8 cellular contexts compared by ENCODE assay signal in the genomic region with DNA sequence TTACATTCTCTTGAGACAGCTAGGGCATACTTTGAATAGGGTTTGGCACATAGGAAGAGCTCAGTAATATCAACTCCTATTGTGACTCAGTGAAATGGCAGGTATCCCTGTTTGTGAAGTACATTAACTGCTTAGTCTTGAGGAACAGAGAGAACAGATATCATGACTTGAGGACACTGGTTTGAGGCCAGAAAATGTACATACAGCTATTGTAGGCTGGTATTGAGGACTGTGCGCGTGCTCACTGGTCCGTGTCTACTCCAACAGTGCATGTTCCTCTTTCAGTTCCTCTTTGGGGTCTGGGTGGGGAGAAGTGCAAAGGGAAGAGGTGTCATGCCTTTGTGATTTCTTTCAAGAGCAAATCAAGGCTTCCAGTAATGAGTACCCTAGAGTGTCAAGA. TPM values are rescaled to one million over a fixed set of nuclear protein-coding genes. Genes with fewer than 3 reads are reported as not detected.
DNase-seq lines count a peak whose midpoint lies in the region; ATAC-seq and TF ChIP-seq lines count a peak whose summit lies in the region.

No MANE protein-coding gene starts in this region.

- H3K27ac ChIP-seq in DOHH2 (ENCODE audit: low read depth, low read length) = peak overlapping the region; percentile 9
- H3K27ac ChIP-seq in gastroesophageal sphincter = peak overlapping the region in 1 of 4 donors; percentile 21
- H3K27ac ChIP-seq in thyroid gland = no peak overlapping the region

- no peak for TF ChIP-seq EP300 in gastroesophageal sphincter (IDR thresholded peaks at IDR 0.05)

- no peaks in the 10 kb centered on the region for H3K36me3 ChIP-seq in DOHH2 (ENCODE audit: control insufficient read depth, low read length)
- no peaks in the 10 kb centered on the region for H3K36me3 ChIP-seq in gastroesophageal sphincter
- no peaks in the 10 kb centered on the region for H3K36me3 ChIP-seq in thyroid gland

- H4K20me1 ChIP-seq in DOHH2 (ENCODE audit: control insufficient read depth, insufficient read depth, low read depth, low read length) = no peaks in the 10 kb centered on the region

- H3F3A ChIP-seq in DOHH2 (ENCODE audit: control insufficient read depth, insufficient read depth) = 0 out of 2 replicates have a peak, but pooled peaks cover 2% of the 10 kb centered on the region

- H3K79me2 ChIP-seq in DOHH2 (ENCODE audit: control insufficient read depth, low read length) = no peaks in the 10 kb centered on the region

- peaks cover 31% of the 10 kb centered on the region for H3K4me1 ChIP-seq in DOHH2 (ENCODE audit: control insufficient read depth, low read length)
- H3K4me1 ChIP-seq in gastroesophageal sphincter = no peaks in the 10 kb centered on the region
- H3K4me1 ChIP-seq in thyroid gland = no peaks in the 10 kb centered on the region

- WGBS in gastroesophageal sphincter (ENCODE audit: low coverage in 1 of 2), 2 donors = 81 to 100% methylated on average over 3 of the region's 3 CpGs
- WGBS in thyroid gland, 2 donors = 82 to 86% methylated on average over 3 of the region's 3 CpGs

- no peaks in the 10 kb centered on the region for H3K9me2 ChIP-seq in DOHH2 (replicated peaks; ENCODE audit: control insufficient read depth, low read length)

- H3K4me3 ChIP-seq in DOHH2 (ENCODE audit: low read length) (peak overlapping the region; percentile 36), gastroesophageal sphincter (no peak overlapping the region), thyroid gland (replicated peaks in 1 of 3) (no peak overlapping the region)

- H3K9me3 ChIP-seq in DOHH2 (ENCODE audit: control insufficient read depth, insufficient read depth, low read length) = peaks cover 8% of the 10 kb centered on the region; the same call in 1 of the 2 replicates
- H3K9me3 ChIP-seq in gastroesophageal sphincter = peaks cover 0 to 12% (median 0%) of the 10 kb centered on the region in 3 donors
- no peaks in the 10 kb centered on the region for H3K9me3 ChIP-seq in thyroid gland

- H3K27me3 ChIP-seq in DOHH2 (ENCODE audit: control insufficient read depth, low read length) = no peaks in the 10 kb centered on the region
- H3K27me3 ChIP-seq in gastroesophageal sphincter = no peaks in the 10 kb centered on the region
- H3K27me3 ChIP-seq in thyroid gland = no peaks in the 10 kb centered on the region

- H3K4me2 ChIP-seq in DOHH2 (ENCODE audit: low read length) = peak overlapping the region; percentile 58

- intact Hi-C loops in thyroid gland (cut with DNase I) = no loop called here

- TF ChIP-seq CTCF in DOHH2 (IDR thresholded peaks at IDR 0.05; ENCODE audit: low read depth, low read length, poor library complexity, severe bottlenecking) (no peak), gastroesophageal sphincter (IDR thresholded peaks at IDR 0.05) (no peak), thyroid gland (IDR thresholded peaks at IDR 0.05) (no peak)

- DNase-seq in NCI-H2171 (lab: John Stamatoyannopoulos, UW) (no peak), thyroid gland (no peak)
- DNase-seq in stimulated activated naive CD4-positive, alpha-beta T cell treated with Interleukin-2 at 50 U/mL for 16 hours (lab: John Stamatoyannopoulos, UW) = no peak
- DNase-seq in activated effector memory CD4-positive, alpha-beta T cell treated with anti-CD3 and anti-CD28 coated beads, Interleukin-2, amount 50 U/mL, for 16 hours = no peak

- no peak for TF ChIP-seq POLR2A in gastroesophageal sphincter (IDR thresholded peaks at IDR 0.05)
- no peak for TF ChIP-seq POLR2A in thyroid gland (IDR thresholded peaks at IDR 0.05)

- ATAC-seq in GM21390 (IDR thresholded peaks at IDR 0.05; ENCODE audit: unreplicated experiment) = peak; percentile 88
- ATAC-seq in HG03565 (IDR thresholded peaks at IDR 0.05; ENCODE audit: unreplicated experiment) = peak; percentile 89
- ATAC-seq in gastroesophageal sphincter = peak; percentile 36

RNA-seq across cellular contexts. Expression of a gene that starts 34.6 kb away (rescaled TPM):
- total RNA-seq in gastroesophageal sphincter (10 to 100 TPM; 10.9 to 23.8 (median 16.6) TPM), thyroid gland (10 to 100 TPM; 13.3 to 17.5 (median 15.2) TPM)

Comparison
In these comparisons a context has a peak if more than half of its experiments do, and no peak if none do; other contexts are left out.
1. ATAC-seq: peak in every context shown above with its lines; median percentile 89 in HG03565; 88 in GM21390; 36 in gastroesophageal sphincter.